In genomic region chr7:102931757-102932156, GRCh38 we compare ENCODE assay signal across 27 cellular contexts. TPM values are rescaled to one million over a fixed set of nuclear protein-coding genes. Genes with fewer than 3 reads are reported as not detected.
"Had no signal": no experiment of that assay in that cellular context is flagged by ENCODE, and none has a peak within 500 bp of the region (broad histone marks: within the 10 kb centered on the region; RNA-seq: fewer than 3 reads in every experiment).

No MANE protein-coding gene starts in this region.

- H3K4me3 ChIP-seq: colonic mucosa, esophagus squamous epithelium, gastroesophageal sphincter, heart left ventricle, hepatocyte, left ventricle myocardium inferior, lower lobe of right lung had no signal

- H3K4me1 ChIP-seq: colonic mucosa had no signal

- H3K36me3 ChIP-seq: colonic mucosa, esophagus squamous epithelium, gastroesophageal sphincter, heart left ventricle, left ventricle myocardium inferior, lower lobe of right lung had no signal

- FAIRE-seq: endometrium, frontal cortex, kidney had no signal

- ATAC-seq: effector memory CD8-positive, alpha-beta T cell; esophagus mucosa; foreskin keratinocyte; gastroesophageal sphincter; heart left ventricle; left colon; left lobe of liver; lower lobe of right lung had no signal

- H3K27ac Mint-ChIP-seq: dendritic cell treated with granulocyte-macrophage colony-stimulating factor and Interleukin-4, amounts not matched to agents 40 ng/mL and 50 ng/mL, for 4 days; effector memory CD8-positive, alpha-beta T cell; endodermal cell; immature natural killer cell had no signal

- H3K27ac ChIP-seq: colonic mucosa, epithelial cell of prostate, esophagus squamous epithelium, foreskin keratinocyte, heart left ventricle, hepatocyte, left ventricle myocardium inferior, lower lobe of right lung had no signal

- H3K27me3 Mint-ChIP-seq: dendritic cell treated with granulocyte-macrophage colony-stimulating factor and Interleukin-4, amounts not matched to agents 40 ng/mL and 50 ng/mL, for 4 days; effector memory CD8-positive, alpha-beta T cell had no signal

- H3K36me3 Mint-ChIP-seq: immature natural killer cell had no signal

- H3K9me3 Mint-ChIP-seq: dendritic cell treated with granulocyte-macrophage colony-stimulating factor and Interleukin-4, amounts not matched to agents 40 ng/mL and 50 ng/mL, for 4 days; effector memory CD8-positive, alpha-beta T cell; endodermal cell; immature natural killer cell had no signal

- H3K4me2 ChIP-seq: hepatocyte had no signal

- H3K4me1 Mint-ChIP-seq: immature natural killer cell had no signal

- H3K4me3 Mint-ChIP-seq: dendritic cell treated with granulocyte-macrophage colony-stimulating factor and Interleukin-4, amounts not matched to agents 40 ng/mL and 50 ng/mL, for 4 days; effector memory CD8-positive, alpha-beta T cell; endodermal cell; immature natural killer cell had no signal

- H2AFZ ChIP-seq: hepatocyte had no signal

- H3K9me3 ChIP-seq: colonic mucosa, esophagus squamous epithelium, gastroesophageal sphincter, heart left ventricle, left ventricle myocardium inferior, lower lobe of right lung had no signal

- DNase-seq: colonic mucosa; cortex of kidney; effector CD8-positive, alpha-beta T cell; effector memory CD8-positive, alpha-beta T cell; endodermal cell; erythroblast; esophagus squamous epithelium; foreskin keratinocyte; heart left ventricle; hypothalamus; immature natural killer cell; islet precursor cell; kidney; kidney glomerular epithelial cell; left colon; left ventricle myocardium inferior; lower lobe of right lung; mesenchymal stem cell; midbrain had no signal

- H3K27me3 ChIP-seq: colonic mucosa, esophagus squamous epithelium, foreskin keratinocyte, gastroesophageal sphincter, heart left ventricle, hepatocyte had no signal

RNA-seq across cellular contexts. Expression of gene LRRC17, which starts 19.0 kb away (rescaled TPM):
- polyA plus RNA-seq: immature natural killer cell had no signal
